9 cellular contexts compared by ENCODE assay signal in the genomic region with DNA sequence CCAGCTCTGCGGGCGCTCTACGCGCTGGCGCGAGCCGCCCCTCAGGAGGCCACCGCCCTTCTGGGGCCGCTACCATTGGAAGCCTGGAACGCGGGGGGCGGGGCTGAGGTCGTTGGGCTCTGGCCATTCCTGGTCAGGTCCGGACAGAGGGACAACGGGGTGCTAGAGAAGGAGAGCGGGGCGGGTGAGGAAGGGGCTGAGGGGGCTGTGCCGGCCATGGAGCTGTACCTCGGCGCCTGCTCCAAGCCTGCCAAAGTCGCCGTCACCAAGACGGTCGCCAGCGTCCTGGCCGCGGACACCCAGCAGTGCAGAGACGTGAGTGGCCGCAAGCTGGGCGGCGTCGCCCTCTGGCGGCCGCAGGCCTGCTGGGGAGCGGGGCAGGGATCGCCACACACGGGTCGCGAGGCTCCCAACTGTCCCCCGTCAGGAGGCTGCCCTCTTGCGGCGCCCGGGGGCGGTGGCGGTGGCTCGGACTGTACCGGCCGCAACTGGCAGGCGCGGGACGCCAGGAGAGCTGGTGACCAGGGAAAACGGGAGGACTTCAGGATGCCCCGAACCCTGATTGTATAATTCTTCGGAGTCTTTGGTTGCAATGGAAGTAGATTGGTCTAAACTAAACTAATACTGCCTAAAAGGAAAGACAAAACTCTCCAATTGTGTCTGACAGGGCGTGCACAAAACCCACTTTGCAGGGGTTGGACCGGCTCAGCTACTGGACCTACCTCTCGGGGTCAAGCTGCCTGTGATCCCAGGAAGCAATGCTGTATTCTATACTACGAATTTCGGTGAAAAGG. TPM values are rescaled to one million over a fixed set of nuclear protein-coding genes. Genes with fewer than 3 reads are reported as not detected.
DNase-seq lines count a peak whose midpoint lies in the region; FAIRE-seq and TF ChIP-seq lines count a peak whose summit lies in the region.
"Had no signal": no experiment of that assay in that cellular context is flagged by ENCODE, and none has a peak within 500 bp of the region (broad histone marks: within the 10 kb centered on the region; RNA-seq: fewer than 3 reads in every experiment).

Gene FSIP2 (plus strand): TSS at position 126 of the 794 bp plus-strand sequence. CDS start 91 bp downstream, at position 217.

- H3K4me2 ChIP-seq in OCI-LY3 (ENCODE audit: low read length) = peak within 1 kb of the TSS; percentile 58

- no peaks in the 10 kb centered on the region for H3K36me3 ChIP-seq in OCI-LY3 (replicated peaks; ENCODE audit: low read depth, low read length)
- no peaks in the 10 kb centered on the region for H3K36me3 ChIP-seq in kidney (ENCODE audit: control insufficient read depth in 1 of 2, insufficient read depth in 2 of 2, low read length in 2 of 2)

- no peak for FAIRE-seq in kidney (lab: Jason Lieb, UNC)

- H3K79me2 ChIP-seq in OCI-LY3 (ENCODE audit: low read length) = no peaks in the 10 kb centered on the region

- intact Hi-C loops in kidney (cut with DNase I) = no loop called here

- in situ Hi-C loops in GM13977 (cut with MboI; ENCODE audit: low pct_unique_long_range_greater_than_20kb, low sequenced_read_pairs, unreplicated experiment) = no loop called here

- no peaks in the 10 kb centered on the region for H4K20me1 ChIP-seq in OCI-LY3 (ENCODE audit: insufficient read depth, low read length)

- TF ChIP-seq CTCF in GM13977 (IDR thresholded peaks at IDR 0.05; ENCODE audit: extremely low read depth, insufficient read depth, missing control alignments) (peak; percentile 93), HFF-Myc (IDR thresholded peaks at IDR 0.05; ENCODE audit: low read depth, low read length, missing control alignments) (peak; percentile 78), OCI-LY3 (IDR thresholded peaks at IDR 0.05; ENCODE audit: low read depth, low read length) (peak; percentile 55), kidney (IDR thresholded peaks at IDR 0.05; ENCODE audit: borderline replicate concordance, extremely low read depth, insufficient read depth) (peak; percentile 78)

- H2AFZ ChIP-seq in OCI-LY3 (ENCODE audit: low read depth, low read length) = peak within 1 kb of the TSS; percentile 84

- H3K4me3 ChIP-seq in HFF-Myc (replicated peaks; ENCODE audit: low read depth, low read length) (peak within 1 kb of the TSS; percentile 15), OCI-LY3 (ENCODE audit: low read length) (peak within 1 kb of the TSS; percentile 72), kidney (ENCODE audit: low read length in 2 of 2) (peak within 1 kb of the TSS; percentile 44 to 53)

- H3K27ac ChIP-seq in OCI-LY3 (ENCODE audit: low read length) (no peak within 1 kb of the TSS), kidney (ENCODE audit: low read depth in 2 of 2, low read length in 2 of 2) (no peak within 1 kb of the TSS)

- H3K9me3 ChIP-seq in OCI-LY3 (ENCODE audit: insufficient read depth, low read length) (no peaks in the 10 kb centered on the region), kidney (ENCODE audit: control insufficient read depth in 1 of 2, low read length in 2 of 2) (no peaks in the 10 kb centered on the region)

- DNase-seq in GM13977 (ENCODE audit: low spot score) (peak; percentile 79), HFF-Myc (ENCODE audit: extremely low read depth, low read depth) (peak; percentile 9), cerebellar cortex (ENCODE audit: low spot score) (peak; percentile 62), kidney (peak; percentile 81), NCI-H1930 (lab: John Stamatoyannopoulos, UW) (no peak), NCI-H2227 (lab: John Stamatoyannopoulos, UW; ENCODE audit: unreplicated experiment) (no peak)
- DNase-seq in stimulated activated CD4-positive, alpha-beta T cell treated with anti-CD3 and anti-CD28 coated beads, Interleukin-4, amount 100 ng/mL, for 1 hour = peak; percentile 5

- peak within 1 kb of the TSS; percentile 40; the same call in 1 of the 2 replicates for H3K9ac ChIP-seq in OCI-LY3 (ENCODE audit: low read length)
- no peak within 1 kb of the TSS for H3K9ac ChIP-seq in kidney (ENCODE audit: low read length in 2 of 2)

- H3K4me1 ChIP-seq in OCI-LY3 (ENCODE audit: low read length) (no peaks in the 10 kb centered on the region), kidney (ENCODE audit: control insufficient read depth in 1 of 2, insufficient read depth in 1 of 2, low read depth in 1 of 2, low read length in 2 of 2) (no peaks in the 10 kb centered on the region)

- no peaks in the 10 kb centered on the region for H3K27me3 ChIP-seq in OCI-LY3 (ENCODE audit: low read depth, low read length)

RNA-seq across cellular contexts. Expression of gene FSIP2, which starts in this region (rescaled TPM):
- total RNA-seq in kidney = 1.2 TPM
- polyA plus RNA-seq in kidney (ENCODE audit: insufficient read depth, low read depth, low replicate concordance) = 0.22 TPM
- total RNA-seq: activated CD8-positive, alpha-beta memory T cell treated with anti-CD3 and anti-CD28 coated beads for 36 hours had no signal

Comparison
In these comparisons a context has a peak if more than half of its experiments do, and no peak if none do; other contexts are left out.
1. DNase-seq: peak in GM13977 (single experiment), HFF-Myc (single experiment), cerebellar cortex (single experiment), kidney (single experiment) and stimulated activated CD4-positive, alpha-beta T cell treated with anti-CD3 and anti-CD28 coated beads, Interleukin-4, amount 100 ng/mL, for 1 hour (single experiment); none in NCI-H1930 (0 of 2) and NCI-H2227 (single experiment).
2. H3K4me3 ChIP-seq: peak in every context shown above with its lines; median percentile 72 in OCI-LY3; 48 in kidney; 15 in HFF-Myc.
3. Peak in every context shown above with its lines, with median percentiles within 50 percentile points of each other: CTCF ChIP-seq.